In the genomic region with DNA sequence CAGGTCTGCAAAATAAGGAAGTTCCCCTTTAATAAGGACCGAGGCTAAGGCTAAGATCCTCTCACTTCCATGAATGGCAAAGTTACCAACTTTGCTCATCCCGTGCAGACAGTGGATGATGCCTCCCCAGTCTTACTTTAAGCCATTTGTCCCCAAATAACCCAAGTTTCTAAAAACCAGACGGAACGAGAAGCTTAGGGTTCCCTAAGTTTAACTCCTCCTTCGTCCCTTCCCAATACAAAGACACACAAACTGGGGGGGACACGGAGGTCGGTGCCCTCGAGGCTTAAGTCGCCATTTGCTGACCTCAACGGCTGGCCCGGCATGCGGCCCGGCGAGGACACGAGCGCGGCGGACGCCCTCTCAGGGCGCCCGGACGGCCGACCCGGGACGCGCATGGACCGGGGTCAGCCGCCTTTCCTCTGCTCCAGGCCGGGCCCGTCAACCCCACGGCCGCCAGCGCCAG, we compare ENCODE assay signal across 8 cellular contexts.
DNase-seq lines count a peak whose midpoint lies in the region; ATAC-seq lines count a peak whose summit lies in the region.

No MANE protein-coding gene starts in this region.

- H3K9me3 ChIP-seq in SK-N-MC (ENCODE audit: low read depth, low read length): no peaks in the 10 kb centered on the region

- H3K4me1 Mint-ChIP-seq in central memory CD8-positive, alpha-beta T cell: peaks cover 66% of the 10 kb centered on the region
- peaks cover 42% of the 10 kb centered on the region for H3K4me1 Mint-ChIP-seq in stimulated activated effector memory CD8-positive, alpha-beta T cell treated with anti-CD3 and anti-CD28 coated beads, Interleukin-12 subunit alpha, Interleukin-12 subunit beta, amount 100 ng/mL, for 72 hours

- peak; percentile 18 for ATAC-seq in GM21447 (IDR thresholded peaks at IDR 0.05; ENCODE audit: unreplicated experiment)
- peak; percentile 16 for ATAC-seq in central memory CD8-positive, alpha-beta T cell (replicated peaks; ENCODE audit: extremely low read depth, poor library complexity, severe bottlenecking)
- ATAC-seq in stimulated activated effector memory CD8-positive, alpha-beta T cell treated with anti-CD3 and anti-CD28 coated beads, Interleukin-12 subunit alpha, Interleukin-12 subunit beta, amount 100 ng/mL, for 72 hours: peak; percentile 4

- peak overlapping the region; percentile 91 for H3K4me3 Mint-ChIP-seq in central memory CD8-positive, alpha-beta T cell
- H3K4me3 Mint-ChIP-seq in stimulated activated effector memory CD8-positive, alpha-beta T cell treated with anti-CD3 and anti-CD28 coated beads, Interleukin-12 subunit alpha, Interleukin-12 subunit beta, amount 100 ng/mL, for 72 hours: peak overlapping the region; percentile 86

- DNase-seq in EH (ENCODE audit: low read depth) (peak; percentile 63), HK-2 (ENCODE audit: unreplicated experiment) (peak; percentile 37), SK-N-MC (ENCODE audit: low read depth, low spot score) (peak; percentile 37), kidney tubule cell (ENCODE audit: low spot score) (peak; percentile 58), dedifferentiated amniotic fluid mesenchymal stem cell (ENCODE audit: extremely low spot score) (no peak)
- no peak for DNase-seq in central memory CD8-positive, alpha-beta T cell (ENCODE audit: low spot score in 2 of 2)
- DNase-seq in stimulated activated effector memory CD8-positive, alpha-beta T cell treated with anti-CD3 and anti-CD28 coated beads, Interleukin-12 subunit alpha, Interleukin-12 subunit beta, amount 100 ng/mL, for 72 hours (ENCODE audit: low spot score in 2 of 2): peak; percentile 17 to 76

- H3K27ac Mint-ChIP-seq in central memory CD8-positive, alpha-beta T cell (ENCODE audit: low read depth): peak overlapping the region; percentile 91
- H3K27ac Mint-ChIP-seq in stimulated activated effector memory CD8-positive, alpha-beta T cell treated with anti-CD3 and anti-CD28 coated beads, Interleukin-12 subunit alpha, Interleukin-12 subunit beta, amount 100 ng/mL, for 72 hours: peak overlapping the region; percentile 93

- no peaks in the 10 kb centered on the region for H3K9me3 Mint-ChIP-seq in central memory CD8-positive, alpha-beta T cell
- H3K9me3 Mint-ChIP-seq in stimulated activated effector memory CD8-positive, alpha-beta T cell treated with anti-CD3 and anti-CD28 coated beads, Interleukin-12 subunit alpha, Interleukin-12 subunit beta, amount 100 ng/mL, for 72 hours: no peaks in the 10 kb centered on the region

- H3K27me3 Mint-ChIP-seq in central memory CD8-positive, alpha-beta T cell: no peaks in the 10 kb centered on the region

- no peaks in the 10 kb centered on the region for H3K36me3 ChIP-seq in SK-N-MC (ENCODE audit: insufficient read depth, low read length)

- peak overlapping the region; percentile 95 for H3K4me3 ChIP-seq in SK-N-MC

- H3K9ac ChIP-seq in SK-N-MC (ENCODE audit: insufficient read length): peak overlapping the region; percentile 87

- H3K27ac ChIP-seq in SK-N-MC: peak overlapping the region; percentile 83

- H3K36me3 Mint-ChIP-seq in central memory CD8-positive, alpha-beta T cell (ENCODE audit: insufficient read depth): peaks cover 14% of the 10 kb centered on the region
- H3K36me3 Mint-ChIP-seq in stimulated activated effector memory CD8-positive, alpha-beta T cell treated with anti-CD3 and anti-CD28 coated beads, Interleukin-12 subunit alpha, Interleukin-12 subunit beta, amount 100 ng/mL, for 72 hours: peaks cover 9% of the 10 kb centered on the region

Comparison
In these comparisons a context has a peak if more than half of its experiments do, and no peak if none do; other contexts are left out.
1. DNase-seq: peak in EH (single experiment), HK-2 (single experiment), SK-N-MC (single experiment), kidney tubule cell (single experiment) and stimulated activated effector memory CD8-positive, alpha-beta T cell treated with anti-CD3 and anti-CD28 coated beads, Interleukin-12 subunit alpha, Interleukin-12 subunit beta, amount 100 ng/mL, for 72 hours (2 of 2); none in central memory CD8-positive, alpha-beta T cell (0 of 2) and dedifferentiated amniotic fluid mesenchymal stem cell (single experiment).
2. Peak in every context shown above with its lines, with median percentiles within 50 percentile points of each other: ATAC-seq.